In the genomic region with DNA sequence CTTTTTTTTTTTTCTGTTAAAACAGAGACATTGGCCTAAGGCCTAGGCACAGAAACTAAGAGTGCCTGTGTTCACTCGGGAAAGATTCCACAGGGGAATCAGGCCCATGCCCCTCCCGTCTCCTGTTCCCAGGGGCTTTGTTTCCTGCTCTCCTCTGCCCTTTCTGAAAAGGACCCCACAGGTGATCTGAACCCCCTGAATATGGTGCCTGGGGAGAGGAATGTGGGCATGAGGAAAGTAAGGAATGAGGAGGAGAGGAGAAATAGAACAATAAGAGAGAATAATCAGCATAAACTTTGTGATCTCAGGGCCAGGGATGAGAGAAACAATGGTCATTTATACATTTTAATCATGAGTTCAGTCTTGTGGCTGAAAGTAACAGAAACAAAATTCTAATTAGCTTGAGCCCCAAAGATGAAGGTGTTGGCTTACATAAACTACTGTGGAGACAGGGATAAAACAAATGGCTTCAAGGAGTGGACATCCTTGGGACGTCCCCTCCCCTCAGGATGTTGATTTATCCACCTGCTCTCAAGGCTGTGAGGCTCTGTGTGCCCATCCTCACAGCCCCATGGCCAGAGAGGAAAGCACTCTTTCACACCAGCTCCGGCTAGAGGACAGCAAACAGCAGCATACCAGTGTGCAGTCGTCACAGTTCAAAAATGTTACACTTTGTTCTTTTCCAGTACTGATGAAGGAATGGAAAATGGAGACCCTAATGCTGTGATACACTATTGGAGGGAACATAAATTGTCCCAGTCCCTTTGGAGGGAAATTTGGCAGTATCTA, we compare ENCODE assay signal across 15 cellular contexts. TPM values are rescaled to one million over a fixed set of nuclear protein-coding genes. Genes with fewer than 3 reads are reported as not detected.
A peak's percentile ranks its signal among the peaks of the same experiment; 100 is the strongest.
DNase-seq lines count a peak whose midpoint lies in the region; ATAC-seq, FAIRE-seq and TF ChIP-seq lines count a peak whose summit lies in the region.
"Had no signal": no experiment of that assay in that cellular context is flagged by ENCODE, and none has a peak within 500 bp of the region (broad histone marks: within the 10 kb centered on the region; RNA-seq: fewer than 3 reads in every experiment).

No MANE protein-coding gene starts in this region.

- no peak overlapping the region for H2AK5ac ChIP-seq in neuronal stem cell (ENCODE audit: low read depth, low read length)

- intact Hi-C loops in heart left ventricle (cut with DNase I) (loop anchor here (5.0 to 10.0 kb wide), 8 partner anchors 47 to 672 kb away; a partner anchor contains a TSS), Right ventricle myocardium superior (cut with DNase I) (no loop called here), aorta (cut with DNase I) (loop anchor here in 1 of 2 donors (5.0 kb wide), 2 partner anchors 72 to 162 kb away; no protein-coding TSS in a partner anchor)

- H3K4me3 ChIP-seq in heart left ventricle (no peak overlapping the region), fibroblast of pulmonary artery (replicated peaks; ENCODE audit: low read depth, low read length) (no peak overlapping the region), neuronal stem cell (ENCODE audit: low read length in 2 of 2) (no peak overlapping the region), aorta (ENCODE audit: low read length in 2 of 2) (no peak overlapping the region)

- H3K36me3 ChIP-seq in heart left ventricle = no peaks in the 10 kb centered on the region
- H3K36me3 ChIP-seq in neuronal stem cell (replicated peaks in 1 of 2; ENCODE audit: control insufficient read depth in 2 of 2, insufficient read depth in 2 of 2, low read length in 2 of 2) = no peaks in the 10 kb centered on the region
- H3K36me3 ChIP-seq in aorta (ENCODE audit: control insufficient read depth in 1 of 2, insufficient read depth in 2 of 2, low read length in 1 of 2) = no peaks in the 10 kb centered on the region

- no peaks in the 10 kb centered on the region for H3K9me3 ChIP-seq in heart left ventricle
- H3K9me3 ChIP-seq in neuronal stem cell (replicated peaks in 1 of 2; ENCODE audit: control insufficient read depth in 2 of 2, insufficient read depth in 1 of 2, low read depth in 1 of 2, low read length in 2 of 2) = no peaks in the 10 kb centered on the region
- no peaks in the 10 kb centered on the region for H3K9me3 ChIP-seq in aorta (ENCODE audit: control insufficient read depth, low read length)

- no peak overlapping the region for H4K8ac ChIP-seq in neuronal stem cell (ENCODE audit: low read depth, low read length)

- TF ChIP-seq POLR2A in heart left ventricle (IDR thresholded peaks at IDR 0.05) (no peak), H54 (IDR thresholded peaks at IDR 0.05; ENCODE audit: low read depth, low read length) (no peak)

- no peak overlapping the region for H2BK15ac ChIP-seq in neuronal stem cell (ENCODE audit: low read length)

- H3K14ac ChIP-seq in neuronal stem cell (ENCODE audit: low read length) = no peak overlapping the region

- H3K4ac ChIP-seq in neuronal stem cell (ENCODE audit: low read length) = no peak overlapping the region

- WGBS in heart left ventricle, 4 donors = 47 to 65% (median 50%) methylated on average over 5 of the region's 5 CpGs
- WGBS in neuronal stem cell (ENCODE audit: extremely low coverage in 2 of 2, insufficient read length in 2 of 2, insufficient replicate concordance in 1 of 2), 2 donors = no CpG with 5 or more reads among the region's 5 CpGs
- WGBS in aorta, 2 donors = 2 to 7% methylated on average over 5 of the region's 5 CpGs

- H2BK12ac ChIP-seq in neuronal stem cell (ENCODE audit: low read length) = no peak overlapping the region

- ATAC-seq in heart left ventricle (peak; percentile 31 to 50 (median 38)), Right ventricle myocardium superior (ENCODE audit: poor library complexity) (no peak), aorta (ENCODE audit: low FRiP score) (peak; percentile 80)

- H3K4me1 ChIP-seq in heart left ventricle = peaks cover 6 to 67% (median 49%) of the 10 kb centered on the region in 12 donors
- peaks cover 12 to 23% of the 10 kb centered on the region in 2 donors for H3K4me1 ChIP-seq in neuronal stem cell (ENCODE audit: control insufficient read depth in 2 of 2, insufficient read depth in 1 of 2, low read depth in 1 of 2, low read length in 2 of 2)
- no peaks in the 10 kb centered on the region for H3K4me1 ChIP-seq in aorta (ENCODE audit: control insufficient read depth in 1 of 2, insufficient read depth in 2 of 2, low read length in 2 of 2)

- no peak for FAIRE-seq in H54 (lab: Jason Lieb, UNC)
- FAIRE-seq: A204.1 had no signal

- H2AFZ ChIP-seq in neuronal stem cell (ENCODE audit: low read length) = peak overlapping the region; percentile 51

- no peaks in the 10 kb centered on the region for H3K79me1 ChIP-seq in neuronal stem cell (ENCODE audit: low read depth, low read length)

- H3K27me3 ChIP-seq in heart left ventricle (no peaks in the 10 kb centered on the region), neuronal stem cell (ENCODE audit: control insufficient read depth in 3 of 3, insufficient read depth in 3 of 3, low read depth in 1 of 3, low read length in 3 of 3) (peaks cover 0 to 11% (median 0%) of the 10 kb centered on the region in 3 experiments), aorta (ENCODE audit: control insufficient read depth in 1 of 2, insufficient read depth in 2 of 2, low read length in 1 of 2) (no peaks in the 10 kb centered on the region)

- no peak overlapping the region for H3K18ac ChIP-seq in neuronal stem cell (ENCODE audit: low read length)

- H3K4me2 ChIP-seq in neuronal stem cell (ENCODE audit: insufficient read depth, low read length, poor library complexity, severe bottlenecking) = no peak overlapping the region

- no peak overlapping the region for H3K9ac ChIP-seq in neuronal stem cell (ENCODE audit: low read depth, low read length, poor library complexity)

- H3K23ac ChIP-seq in neuronal stem cell (ENCODE audit: low read depth, low read length, poor library complexity) = no peak overlapping the region

- TF ChIP-seq CTCF in heart left ventricle (IDR thresholded peaks at IDR 0.05) (no peak), fibroblast of pulmonary artery (IDR thresholded peaks at IDR 0.05; ENCODE audit: low read length, missing control alignments) (no peak)

- no peak overlapping the region for H4K91ac ChIP-seq in neuronal stem cell (ENCODE audit: low read depth, low read length, poor library complexity)

- H3K27ac ChIP-seq in heart left ventricle = peak overlapping the region; percentile 13 to 94 (median 73)
- no peak overlapping the region for H3K27ac ChIP-seq in neuronal stem cell (replicated peaks; ENCODE audit: low read length)
- peak overlapping the region; percentile 97 to 99 for H3K27ac ChIP-seq in aorta (ENCODE audit: low read depth in 1 of 2, low read length in 2 of 2)

- no peak for DNase-seq in heart left ventricle
- DNase-seq in Right ventricle myocardium superior = no peak
- DNase-seq in fibroblast of pulmonary artery (ENCODE audit: low read depth) = peak; percentile 71
- DNase-seq in neuronal stem cell (ENCODE audit: low spot score) = no peak
- no peak for DNase-seq in aorta
- no peak for DNase-seq in NOMO-1 (lab: John Stamatoyannopoulos, UW; ENCODE audit: unreplicated experiment in 2 of 2)
- no peak for DNase-seq in ureter (ENCODE audit: low spot score)
- no peak for DNase-seq in H54 (ENCODE audit: insufficient read length, low spot score)
- DNase-seq: activated CD4-positive, CD25-positive, alpha-beta regulatory T cell treated with anti-CD3 and anti-CD28 coated beads, Interleukin-2, amount 50 U/mL, for 72 hours; activated naive CD8-positive, alpha-beta T cell treated with anti-CD3 and anti-CD28 coated beads for 36 hours; GF-D8; NCI-H1694 treated with DMSO at 0.1 percent for 48 hours; nucleus accumbens; SHP77 treated with DMSO at 0.1 percent for 48 hours had no signal

- no peak overlapping the region for H2BK120ac ChIP-seq in neuronal stem cell (ENCODE audit: low read depth, low read length)

- H2BK5ac ChIP-seq in neuronal stem cell (ENCODE audit: low read length) = no peak overlapping the region

RNA-seq across cellular contexts. Expression of a gene that starts 46.4 kb away (rescaled TPM):
- 100 to 1,000 TPM; 163 to 503 (median 305) TPM for total RNA-seq in heart left ventricle
- polyA plus RNA-seq in heart left ventricle = 100 to 1,000 TPM; 177 to 901 TPM
- 356 TPM for total RNA-seq in Right ventricle myocardium superior
- polyA plus RNA-seq in neuronal stem cell (2013, experiment 1 of 2) = 419 TPM
- polyA plus RNA-seq in neuronal stem cell (2013, experiment 2 of 2) = 412 TPM
- total RNA-seq in aorta = 100 to 1,000 TPM in 1 of 2 donors, 10 to 100 TPM in 1; 85.0 to 116 TPM
- polyA plus RNA-seq in aorta = 100 to 1,000 TPM; 253 to 347 TPM
- total RNA-seq in ureter = 60.1 TPM
